In the genomic region with DNA sequence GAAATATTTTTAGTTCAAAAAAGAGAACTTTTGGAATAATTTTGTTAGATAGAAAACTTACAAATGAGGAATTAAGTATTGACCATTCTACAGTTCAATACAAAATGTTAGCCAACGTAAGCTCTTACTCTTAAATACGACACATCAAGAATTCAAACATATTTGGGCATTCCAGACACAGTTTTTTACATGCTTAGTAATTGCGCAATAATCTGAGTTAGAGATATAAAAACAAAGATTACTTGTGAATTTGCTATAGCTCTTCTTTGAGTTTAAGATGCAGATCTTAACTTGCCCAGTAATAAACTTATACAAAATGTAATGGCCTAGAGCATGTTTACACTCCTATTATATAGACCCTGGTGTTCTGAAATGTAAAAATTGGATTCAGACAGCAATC, we compare ENCODE assay signal across 1 cellular context.
TF ChIP-seq lines count a peak whose summit lies in the region.

No MANE protein-coding gene starts in this region.

TF ChIP-seq in IMR-90, 13 proteins besides CTCF, POLR2A, EP300 and RAD21:
- TF ChIP-seq MAFK (IDR thresholded peaks at IDR 0.05; ENCODE audit: low read depth, low read length) (no peak), CHD1 (IDR thresholded peaks at IDR 0.05; ENCODE audit: low read depth, low read length) (no peak), CEBPB (IDR thresholded peaks at IDR 0.05; ENCODE audit: low read depth, low read length) (peak; percentile 99), RCOR1 (IDR thresholded peaks at IDR 0.05; ENCODE audit: insufficient replicate concordance, low read length) (no peak), MXI1 (IDR thresholded peaks at IDR 0.05; ENCODE audit: borderline replicate concordance, low read depth, low read length) (no peak)
